In genomic region chr12:108850854-108851573, GRCh38 we compare ENCODE assay signal across 8 cellular contexts. TPM values are rescaled to one million over a fixed set of nuclear protein-coding genes. Genes with fewer than 3 reads are reported as not detected.
A peak's percentile ranks its signal among the peaks of the same experiment; 100 is the strongest.
DNase-seq lines count a peak whose midpoint lies in the region; ATAC-seq and TF ChIP-seq lines count a peak whose summit lies in the region.

No MANE protein-coding gene starts in this region.

- H3K9me3 Mint-ChIP-seq in endothelial cell (ENCODE audit: unreplicated experiment) = no peaks in the 10 kb centered on the region

- H3K9ac ChIP-seq in parathyroid adenoma = no peak overlapping the region

- no peak overlapping the region for H3K27ac ChIP-seq in parathyroid adenoma

- no peaks in the 10 kb centered on the region for H3K9me3 ChIP-seq in parathyroid adenoma (ENCODE audit: control insufficient read depth, low read length)

- peaks cover 11% of the 10 kb centered on the region for H3K27me3 Mint-ChIP-seq in endothelial cell (ENCODE audit: unreplicated experiment)

- peak overlapping the region; percentile 21 for H3K27ac Mint-ChIP-seq in endothelial cell (ENCODE audit: unreplicated experiment)

- TF ChIP-seq POLR2A in NB4 (IDR thresholded peaks at IDR 0.05; ENCODE audit: extremely low read depth, insufficient read length) = no peak

- H3K4me2 ChIP-seq in parathyroid adenoma (ENCODE audit: low read length) = peak overlapping the region; percentile 17

- no peak for TF ChIP-seq CTCF in NB4 (IDR thresholded peaks at IDR 0.05; ENCODE audit: low read depth, low read length)
- no peak for TF ChIP-seq CTCF in endothelial cell (IDR thresholded peaks at IDR 0.05; ENCODE audit: unreplicated experiment)
- no peak for TF ChIP-seq CTCF in parathyroid adenoma (IDR thresholded peaks at IDR 0.05)

- H3K4me1 Mint-ChIP-seq in endothelial cell (ENCODE audit: unreplicated experiment) = peaks cover 51% of the 10 kb centered on the region

- peaks cover 56% of the 10 kb centered on the region for H3K79me2 ChIP-seq in parathyroid adenoma

- H3K4me3 ChIP-seq in NB4 (ENCODE audit: low read depth, low read length) (no peak overlapping the region), parathyroid adenoma (ENCODE audit: low read depth, low read length) (no peak overlapping the region)

- H2AFZ ChIP-seq in parathyroid adenoma = no peak overlapping the region

- no peaks in the 10 kb centered on the region for H3K27me3 ChIP-seq in parathyroid adenoma (ENCODE audit: control insufficient read depth, insufficient read depth, low read length)

- H3K36me3 ChIP-seq in parathyroid adenoma (ENCODE audit: control insufficient read depth, insufficient read depth, low read length) = no peaks in the 10 kb centered on the region

- ATAC-seq in GM21381 (IDR thresholded peaks at IDR 0.05; ENCODE audit: unreplicated experiment) = peak; percentile 52
- no peak for ATAC-seq in HG03196 (IDR thresholded peaks at IDR 0.05; ENCODE audit: unreplicated experiment)
- ATAC-seq in HG02763 (IDR thresholded peaks at IDR 0.05; ENCODE audit: unreplicated experiment) = no peak

- H3K4me3 Mint-ChIP-seq in endothelial cell (ENCODE audit: unreplicated experiment) = peak overlapping the region; percentile 14

- peaks cover 18% of the 10 kb centered on the region for H3K4me1 ChIP-seq in parathyroid adenoma

- H3K36me3 Mint-ChIP-seq in endothelial cell (ENCODE audit: low read depth, unreplicated experiment) = peaks cover 62% of the 10 kb centered on the region

- DNase-seq in AG20443 (ENCODE audit: low spot score) (peak; percentile 58), NB4 (ENCODE audit: low read depth) (peak; percentile 58), endothelial cell (ENCODE audit: low spot score) (no peak), RPMI8226 (no peak)

RNA-seq across cellular contexts. Expression of gene SSH1, which starts 6.4 kb away (rescaled TPM):
- total RNA-seq in endothelial cell (ENCODE audit: unreplicated experiment) = 67.5 TPM

RNA-seq across cellular contexts. Expression of gene DAO, which starts 28.9 kb away (rescaled TPM):
- 0.41 TPM for total RNA-seq in endothelial cell (ENCODE audit: unreplicated experiment)

Comparison
In these comparisons a context has a peak if more than half of its experiments do, and no peak if none do; other contexts are left out.
1. DNase-seq: peak in AG20443 (single experiment) and NB4 (single experiment); none in endothelial cell (single experiment) and RPMI8226 (single experiment).